8 cellular contexts compared by ENCODE assay signal in genomic region chr22:38271927-38272372, GRCh38. TPM values are rescaled to one million over a fixed set of nuclear protein-coding genes. Genes with fewer than 3 reads are reported as not detected.
A peak's percentile ranks its signal among the peaks of the same experiment; 100 is the strongest.
DNase-seq lines count a peak whose midpoint lies in the region; ATAC-seq, FAIRE-seq and TF ChIP-seq lines count a peak whose summit lies in the region.

No MANE protein-coding gene starts in this region.

- WGBS in lung, 2 donors: 10 to 15% methylated on average over 7 of the region's 7 CpGs
- WGBS in urinary bladder: 9% methylated on average over 7 of the region's 7 CpGs

- H3K4me1 ChIP-seq in lung (ENCODE audit: control insufficient read depth in 2 of 2, insufficient read depth in 2 of 2, low read length in 2 of 2) (peaks cover 13 to 16% of the 10 kb centered on the region in 2 donors), urinary bladder (ENCODE audit: insufficient read depth) (no peaks in the 10 kb centered on the region)

- peak; percentile 36 to 74 (median 72) for DNase-seq in NCI-H1417 (lab: John Stamatoyannopoulos, UW)
- DNase-seq in NCI-H1417 treated with DMSO at 0.1 percent for 48 hours (lab: John Stamatoyannopoulos, UW): no peak
- peak; percentile 52 for DNase-seq in NCI-H2171 (lab: John Stamatoyannopoulos, UW)
- DNase-seq in cerebellar cortex (ENCODE audit: low spot score): peak; percentile 75
- peak; percentile 72 for DNase-seq in lung (ENCODE audit: low spot score)
- DNase-seq in HTR-8/SVneo (ENCODE audit: insufficient read length, low spot score): no peak

- H3K4me3 ChIP-seq in lung (peak overlapping the region; percentile 93), urinary bladder (ENCODE audit: low read depth, low read length) (peak overlapping the region; percentile 93)

- FAIRE-seq in HTR-8/SVneo (lab: Jason Lieb, UNC): no peak

- H3K27me3 ChIP-seq in lung (ENCODE audit: control insufficient read depth, insufficient read depth): no peaks in the 10 kb centered on the region

- H3K27ac ChIP-seq in lung (ENCODE audit: low read depth in 1 of 2, low read length in 1 of 2) (peak overlapping the region; percentile 89 to 91), urinary bladder (ENCODE audit: low read depth) (peak overlapping the region; percentile 93)

- no peak for TF ChIP-seq CTCF in lung (IDR thresholded peaks at IDR 0.05; ENCODE audit: control extremely low read depth, extremely low read depth)

- no peak for ATAC-seq in lung (ENCODE audit: insufficient read depth, low FRiP score)
- ATAC-seq in HG03280 (IDR thresholded peaks at IDR 0.05; ENCODE audit: unreplicated experiment): no peak

- H3K9me3 ChIP-seq in lung (ENCODE audit: control insufficient read depth in 2 of 2, insufficient read depth in 1 of 2, low read length in 1 of 2): no peaks in the 10 kb centered on the region

- H3K36me3 ChIP-seq in lung (ENCODE audit: control insufficient read depth in 2 of 2, insufficient read depth in 2 of 2, low read length in 2 of 2) (no peaks in the 10 kb centered on the region), urinary bladder (ENCODE audit: insufficient read depth) (no peaks in the 10 kb centered on the region)

RNA-seq across cellular contexts. Expression of gene TMEM184B, which starts 0.9 kb away (rescaled TPM):
- total RNA-seq in lung (10 to 100 TPM; 39.9 to 82.4 TPM), urinary bladder (24.8 TPM)
- polyA plus RNA-seq in lung (10 to 100 TPM; 26.3 to 39.9 TPM), urinary bladder (51.5 TPM)

RNA-seq across cellular contexts. Expression of gene CSNK1E, which starts 45.3 kb away (rescaled TPM):
- total RNA-seq in lung (100 to 1,000 TPM; 118 to 121 TPM), urinary bladder (71.4 TPM)
- polyA plus RNA-seq in lung (100 to 1,000 TPM in 1 of 2 donors, 10 to 100 TPM in 1; 87.2 to 106 TPM), urinary bladder (95.8 TPM)

Comparison
In these comparisons a context has a peak if more than half of its experiments do, and no peak if none do; other contexts are left out.
1. DNase-seq: peak in NCI-H1417 (3 of 3), NCI-H2171 (single experiment), cerebellar cortex (single experiment) and lung (single experiment); none in NCI-H1417 treated with DMSO at 0.1 percent for 48 hours (single experiment) and HTR-8/SVneo (single experiment).